1 cellular context compared by ENCODE assay signal in genomic region chr6:34414999-34415858, GRCh38.
TF ChIP-seq lines count a peak whose summit lies in the region.

No MANE protein-coding gene starts in this region.

TF ChIP-seq in HepG2, 621 proteins besides CTCF, POLR2A, EP300 and RAD21 (continued from another document and continues in another):
- TF ChIP-seq ZHX2 (IDR thresholded peaks at IDR 0.05; ENCODE audit: low read depth) = no peak
- TF ChIP-seq ZHX2 (CRISPR knock-in tag; IDR thresholded peaks at IDR 0.05; ENCODE audit: borderline replicate concordance) = no peak
- no peak; the same call in 1 of the 2 replicates for TF ChIP-seq BCL6 (CRISPR knock-in tag; IDR thresholded peaks at IDR 0.05)
- TF ChIP-seq PPARG (CRISPR knock-in tag; conservative IDR thresholded peaks at IDR 0.05) = peak; percentile 69; the same call in 1 of the 2 replicates
- TF ChIP-seq TCF7 (IDR thresholded peaks at IDR 0.05; ENCODE audit: low read depth) = peak; percentile 23; the same call in 1 of the 2 replicates
- no peak for TF ChIP-seq ZNF615 (CRISPR knock-in tag; IDR thresholded peaks at IDR 0.05; ENCODE audit: borderline replicate concordance)
- TF ChIP-seq ZNF569 (CRISPR knock-in tag; IDR thresholded peaks at IDR 0.05; ENCODE audit: borderline replicate concordance) = no peak
- no peak for TF ChIP-seq FOSL1 (CRISPR knock-in tag; IDR thresholded peaks at IDR 0.05; ENCODE audit: borderline replicate concordance)
- no peak for TF ChIP-seq ZNF296 (CRISPR knock-in tag; conservative IDR thresholded peaks at IDR 0.05)
- no peak for TF ChIP-seq GATAD1 (CRISPR knock-in tag; IDR thresholded peaks at IDR 0.05)
- TF ChIP-seq ZNF841 (CRISPR knock-in tag; IDR thresholded peaks at IDR 0.05; ENCODE audit: borderline replicate concordance) = no peak
- TF ChIP-seq, protein P1, sequence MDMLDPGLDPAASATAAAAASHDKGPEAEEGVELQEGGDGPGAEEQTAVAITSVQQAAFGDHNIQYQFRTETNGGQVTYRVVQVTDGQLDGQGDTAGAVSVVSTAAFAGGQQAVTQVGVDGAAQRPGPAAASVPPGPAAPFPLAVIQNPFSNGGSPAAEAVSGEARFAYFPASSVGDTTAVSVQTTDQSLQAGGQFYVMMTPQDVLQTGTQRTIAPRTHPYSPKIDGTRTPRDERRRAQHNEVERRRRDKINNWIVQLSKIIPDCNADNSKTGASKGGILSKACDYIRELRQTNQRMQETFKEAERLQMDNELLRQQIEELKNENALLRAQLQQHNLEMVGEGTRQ (IDR thresholded peaks at IDR 0.05; ENCODE audit: low read depth, low read length) = no peak
- TF ChIP-seq, protein P1 (CRISPR knock-in tag; IDR thresholded peaks at IDR 0.05; ENCODE audit: borderline replicate concordance) = no peak
- no peak for TF ChIP-seq ZSCAN21 (CRISPR knock-in tag; IDR thresholded peaks at IDR 0.05; ENCODE audit: borderline replicate concordance)
- TF ChIP-seq, protein P2, sequence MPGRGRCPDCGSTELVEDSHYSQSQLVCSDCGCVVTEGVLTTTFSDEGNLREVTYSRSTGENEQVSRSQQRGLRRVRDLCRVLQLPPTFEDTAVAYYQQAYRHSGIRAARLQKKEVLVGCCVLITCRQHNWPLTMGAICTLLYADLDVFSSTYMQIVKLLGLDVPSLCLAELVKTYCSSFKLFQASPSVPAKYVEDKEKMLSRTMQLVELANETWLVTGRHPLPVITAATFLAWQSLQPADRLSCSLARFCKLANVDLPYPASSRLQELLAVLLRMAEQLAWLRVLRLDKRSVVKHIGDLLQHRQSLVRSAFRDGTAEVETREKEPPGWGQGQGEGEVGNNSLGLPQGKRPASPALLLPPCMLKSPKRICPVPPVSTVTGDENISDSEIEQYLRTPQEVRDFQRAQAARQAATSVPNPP (CRISPR knock-in tag; IDR thresholded peaks at IDR 0.05) = 0 out of 2 replicates have a peak, but pooled peaks have one; percentile 39
- TF ChIP-seq ZBTB1 (CRISPR knock-in tag; IDR thresholded peaks at IDR 0.05; ENCODE audit: borderline replicate concordance) = no peak
- TF ChIP-seq ZNF44 (CRISPR knock-in tag; IDR thresholded peaks at IDR 0.05) = no peak
- TF ChIP-seq SP2 (CRISPR knock-in tag; IDR thresholded peaks at IDR 0.05) = no peak
- no peak for TF ChIP-seq ATF1 (CRISPR knock-in tag; IDR thresholded peaks at IDR 0.05)
- TF ChIP-seq ZNF225 (CRISPR knock-in tag; IDR thresholded peaks at IDR 0.05) = no peak
- TF ChIP-seq ZNF747 (CRISPR knock-in tag; IDR thresholded peaks at IDR 0.05; ENCODE audit: borderline replicate concordance) = no peak
- TF ChIP-seq ZNF629 (CRISPR knock-in tag; conservative IDR thresholded peaks at IDR 0.05) = no peak
- peak; percentile 57; the same call in 1 of the 2 replicates for TF ChIP-seq THAP11 (CRISPR knock-in tag; IDR thresholded peaks at IDR 0.05)
- no peak for TF ChIP-seq ZNF562 (CRISPR knock-in tag; IDR thresholded peaks at IDR 0.05; ENCODE audit: borderline replicate concordance)
- TF ChIP-seq, protein P3, sequence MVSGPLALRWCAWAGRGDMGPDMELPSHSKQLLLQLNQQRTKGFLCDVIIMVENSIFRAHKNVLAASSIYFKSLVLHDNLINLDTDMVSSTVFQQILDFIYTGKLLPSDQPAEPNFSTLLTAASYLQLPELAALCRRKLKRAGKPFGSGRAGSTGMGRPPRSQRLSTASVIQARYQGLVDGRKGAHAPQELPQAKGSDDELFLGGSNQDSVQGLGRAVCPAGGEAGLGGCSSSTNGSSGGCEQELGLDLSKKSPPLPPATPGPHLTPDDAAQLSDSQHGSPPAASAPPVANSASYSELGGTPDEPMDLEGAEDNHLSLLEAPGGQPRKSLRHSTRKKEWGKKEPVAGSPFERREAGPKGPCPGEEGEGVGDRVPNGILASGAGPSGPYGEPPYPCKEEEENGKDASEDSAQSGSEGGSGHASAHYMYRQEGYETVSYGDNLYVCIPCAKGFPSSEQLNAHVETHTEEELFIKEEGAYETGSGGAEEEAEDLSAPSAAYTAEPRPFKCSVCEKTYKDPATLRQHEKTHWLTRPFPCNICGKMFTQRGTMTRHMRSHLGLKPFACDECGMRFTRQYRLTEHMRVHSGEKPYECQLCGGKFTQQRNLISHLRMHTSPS (CRISPR knock-in tag; IDR thresholded peaks at IDR 0.05; ENCODE audit: low read depth) = 0 out of 2 replicates have a peak, but pooled peaks have one; percentile 32
- TF ChIP-seq TOE1 (CRISPR knock-in tag; IDR thresholded peaks at IDR 0.05) = no peak
- TF ChIP-seq, protein P4, sequence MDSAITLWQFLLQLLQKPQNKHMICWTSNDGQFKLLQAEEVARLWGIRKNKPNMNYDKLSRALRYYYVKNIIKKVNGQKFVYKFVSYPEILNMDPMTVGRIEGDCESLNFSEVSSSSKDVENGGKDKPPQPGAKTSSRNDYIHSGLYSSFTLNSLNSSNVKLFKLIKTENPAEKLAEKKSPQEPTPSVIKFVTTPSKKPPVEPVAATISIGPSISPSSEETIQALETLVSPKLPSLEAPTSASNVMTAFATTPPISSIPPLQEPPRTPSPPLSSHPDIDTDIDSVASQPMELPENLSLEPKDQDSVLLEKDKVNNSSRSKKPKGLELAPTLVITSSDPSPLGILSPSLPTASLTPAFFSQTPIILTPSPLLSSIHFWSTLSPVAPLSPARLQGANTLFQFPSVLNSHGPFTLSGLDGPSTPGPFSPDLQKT (CRISPR knock-in tag; IDR thresholded peaks at IDR 0.05; ENCODE audit: borderline replicate concordance) = no peak
- TF ChIP-seq AKNA (CRISPR knock-in tag; IDR thresholded peaks at IDR 0.05; ENCODE audit: borderline replicate concordance) = no peak
- TF ChIP-seq, protein P5, sequence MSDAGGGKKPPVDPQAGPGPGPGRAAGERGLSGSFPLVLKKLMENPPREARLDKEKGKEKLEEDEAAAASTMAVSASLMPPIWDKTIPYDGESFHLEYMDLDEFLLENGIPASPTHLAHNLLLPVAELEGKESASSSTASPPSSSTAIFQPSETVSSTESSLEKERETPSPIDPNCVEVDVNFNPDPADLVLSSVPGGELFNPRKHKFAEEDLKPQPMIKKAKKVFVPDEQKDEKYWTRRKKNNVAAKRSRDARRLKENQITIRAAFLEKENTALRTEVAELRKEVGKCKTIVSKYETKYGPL (CRISPR knock-in tag; IDR thresholded peaks at IDR 0.05) = no peak
- no peak for TF ChIP-seq ZNF792 (CRISPR knock-in tag; IDR thresholded peaks at IDR 0.05)
- no peak for TF ChIP-seq FLYWCH1 (CRISPR knock-in tag; IDR thresholded peaks at IDR 0.05)
- TF ChIP-seq EHMT2 (IDR thresholded peaks at IDR 0.05; ENCODE audit: borderline replicate concordance, low read depth, low read length) = no peak
- TF ChIP-seq TRIM24 (CRISPR knock-in tag; IDR thresholded peaks at IDR 0.05) = no peak
- peak; percentile 15 for TF ChIP-seq U2AF1 (optimal IDR thresholded peaks at IDR 0.05; ENCODE audit: low read depth, low read length)
- TF ChIP-seq MTF1 (CRISPR knock-in tag; IDR thresholded peaks at IDR 0.05) = no peak
- peak; percentile 53; the same call in 1 of the 2 replicates for TF ChIP-seq ZNF124 (CRISPR knock-in tag; IDR thresholded peaks at IDR 0.05)
- TF ChIP-seq ZNF605 (CRISPR knock-in tag; IDR thresholded peaks at IDR 0.05) = 0 out of 2 replicates have a peak, but pooled peaks have one; percentile 13
- no peak; the same call in 1 of the 2 replicates for TF ChIP-seq FOXC1 (CRISPR knock-in tag; IDR thresholded peaks at IDR 0.05; ENCODE audit: borderline replicate concordance)
- no peak; the same call in 1 of the 2 replicates for TF ChIP-seq MED1 (CRISPR knock-in tag; IDR thresholded peaks at IDR 0.05)
- no peak for TF ChIP-seq CCDC6 (CRISPR knock-in tag; IDR thresholded peaks at IDR 0.05)
- TF ChIP-seq CAMTA2 (CRISPR knock-in tag; IDR thresholded peaks at IDR 0.05; ENCODE audit: borderline replicate concordance) = no peak
- TF ChIP-seq NR2F2 (IDR thresholded peaks at IDR 0.05; ENCODE audit: borderline replicate concordance, low read depth) = no peak
- no peak for TF ChIP-seq CBX2 (IDR thresholded peaks at IDR 0.05; ENCODE audit: low read depth, low read length)
- TF ChIP-seq CBX2 (CRISPR knock-in tag; IDR thresholded peaks at IDR 0.05; ENCODE audit: low read depth) = no peak
- 0 out of 2 replicates have a peak, but pooled peaks have one; percentile 19 for TF ChIP-seq KMT2A (CRISPR knock-in tag; IDR thresholded peaks at IDR 0.05)
- TF ChIP-seq, protein P6, sequence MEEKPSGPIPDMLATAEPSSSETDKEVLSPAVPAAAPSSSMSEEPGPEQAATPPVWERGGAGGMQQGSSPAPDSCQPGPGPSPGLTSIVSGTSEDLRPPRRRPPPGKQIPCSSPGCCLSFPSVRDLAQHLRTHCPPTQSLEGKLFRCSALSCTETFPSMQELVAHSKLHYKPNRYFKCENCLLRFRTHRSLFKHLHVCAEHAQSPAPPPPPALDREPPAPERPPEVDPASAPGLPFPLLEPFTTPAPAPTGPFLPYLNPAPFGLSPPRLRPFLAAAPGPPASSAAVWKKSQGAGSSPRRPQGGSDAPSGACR (CRISPR knock-in tag; IDR thresholded peaks at IDR 0.05) = no peak
- TF ChIP-seq, protein P7, sequence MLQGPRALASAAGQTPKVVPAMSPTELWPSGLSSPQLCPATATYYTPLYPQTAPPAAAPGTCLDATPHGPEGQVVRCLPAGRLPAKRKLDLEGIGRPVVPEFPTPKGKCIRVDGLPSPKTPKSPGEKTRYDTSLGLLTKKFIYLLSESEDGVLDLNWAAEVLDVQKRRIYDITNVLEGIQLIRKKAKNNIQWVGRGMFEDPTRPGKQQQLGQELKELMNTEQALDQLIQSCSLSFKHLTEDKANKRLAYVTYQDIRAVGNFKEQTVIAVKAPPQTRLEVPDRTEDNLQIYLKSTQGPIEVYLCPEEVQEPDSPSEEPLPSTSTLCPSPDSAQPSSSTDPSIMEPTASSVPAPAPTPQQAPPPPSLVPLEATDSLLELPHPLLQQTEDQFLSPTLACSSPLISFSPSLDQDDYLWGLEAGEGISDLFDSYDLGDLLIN (CRISPR knock-in tag; IDR thresholded peaks at IDR 0.05; ENCODE audit: borderline replicate concordance) = no peak
